In genomic region chr7:12436896-12437535, GRCh38 we compare ENCODE assay signal across 1 cellular context.
TF ChIP-seq lines count a peak whose summit lies in the region.

No MANE protein-coding gene starts in this region.

TF ChIP-seq in IMR-90, 13 proteins besides CTCF, POLR2A, EP300 and RAD21 (continued from another document):
- TF ChIP-seq MXI1 (IDR thresholded peaks at IDR 0.05; ENCODE audit: borderline replicate concordance, low read depth, low read length) = no peak
- TF ChIP-seq RFX5 (IDR thresholded peaks at IDR 0.05; ENCODE audit: low read depth, low read length) = no peak
